ENCODE assay signal across 1 cellular context in genomic region chr12:69738351-69739286, GRCh38.
TF ChIP-seq lines count a peak whose summit lies in the region.

Gene RAB3IP (plus strand): TSS chr12:69738860. CDS start chr12:69755409, 16,549 bp downstream.

TF ChIP-seq in HepG2, 621 proteins besides CTCF, POLR2A, EP300 and RAD21 (continued from another document and continues in another):
- TF ChIP-seq ZXDC (CRISPR knock-in tag; IDR thresholded peaks at IDR 0.05) (no peak), RNF2 (conservative IDR thresholded peaks at IDR 0.05; ENCODE audit: low read depth) (no peak), ZSCAN21 (CRISPR knock-in tag; IDR thresholded peaks at IDR 0.05; ENCODE audit: borderline replicate concordance) (no peak; the same call in 1 of the 2 replicates), SAP130 (CRISPR knock-in tag; IDR thresholded peaks at IDR 0.05; ENCODE audit: low read depth) (peak; percentile 42; the same call in 1 of the 2 replicates), SP1 (IDR thresholded peaks at IDR 0.05) (no peak), SP1 (CRISPR knock-in tag; IDR thresholded peaks at IDR 0.05) (peak; percentile 66), ZNF570 (CRISPR knock-in tag; IDR thresholded peaks at IDR 0.05; ENCODE audit: borderline replicate concordance) (no peak), RBFOX2 (IDR thresholded peaks at IDR 0.05; ENCODE audit: low read depth, low read length) (peak; percentile 79), ZNF770 (CRISPR knock-in tag; IDR thresholded peaks at IDR 0.05) (no peak), ZNF883 (CRISPR knock-in tag; IDR thresholded peaks at IDR 0.05; ENCODE audit: not compliant biosample characterization) (peak; percentile 37), ZIK1 (CRISPR knock-in tag; IDR thresholded peaks at IDR 0.05; ENCODE audit: borderline replicate concordance, low read depth) (peak; percentile 51; the same call in 1 of the 2 replicates), RBM39 (IDR thresholded peaks at IDR 0.05; ENCODE audit: low read depth, low read length, poor library complexity, severe bottlenecking) (no peak), THAP9 (CRISPR knock-in tag; IDR thresholded peaks at IDR 0.05; ENCODE audit: borderline replicate concordance) (0 out of 2 replicates have a peak, but pooled peaks have one; percentile 35), KMT2A (CRISPR knock-in tag; IDR thresholded peaks at IDR 0.05) (0 out of 2 replicates have a peak, but pooled peaks have one; percentile 32), ELF3 (CRISPR knock-in tag; IDR thresholded peaks at IDR 0.05) (0 out of 2 replicates have a peak, but pooled peaks have one; percentile 13), NCOA1 (CRISPR knock-in tag; IDR thresholded peaks at IDR 0.05) (no peak), PHF20 (CRISPR knock-in tag; IDR thresholded peaks at IDR 0.05) (no peak), NFYB (CRISPR knock-in tag; IDR thresholded peaks at IDR 0.05) (no peak), AGO2 (optimal IDR thresholded peaks at IDR 0.05; ENCODE audit: low read depth, low read length) (peak; percentile 45), CBX1 (IDR thresholded peaks at IDR 0.05; ENCODE audit: low read depth) (no peak), ZNF33B (CRISPR knock-in tag; IDR thresholded peaks at IDR 0.05) (0 out of 2 replicates have a peak, but pooled peaks have one; percentile 71), MAFG (CRISPR knock-in tag; IDR thresholded peaks at IDR 0.05) (no peak), ZBTB26 (CRISPR knock-in tag; IDR thresholded peaks at IDR 0.05; ENCODE audit: borderline replicate concordance) (no peak), PCBP1 (IDR thresholded peaks at IDR 0.05; ENCODE audit: borderline replicate concordance, low read depth, low read length) (no peak), KDM5B (CRISPR knock-in tag; IDR thresholded peaks at IDR 0.05; ENCODE audit: borderline replicate concordance) (no peak; the same call in 1 of the 2 replicates), TEAD3 (CRISPR knock-in tag; optimal IDR thresholded peaks at IDR 0.05; ENCODE audit: borderline replicate concordance) (peak; percentile 6), ZFP82 (CRISPR knock-in tag; IDR thresholded peaks at IDR 0.05; ENCODE audit: borderline replicate concordance) (no peak; the same call in 1 of the 2 replicates), ZBTB2 (CRISPR knock-in tag; IDR thresholded peaks at IDR 0.05; ENCODE audit: low read depth) (peak; percentile 72; the same call in 1 of the 2 replicates), ZBTB14 (CRISPR knock-in tag; IDR thresholded peaks at IDR 0.05) (peak; percentile 89), DR1 (CRISPR knock-in tag; IDR thresholded peaks at IDR 0.05) (no peak), ZBED4 (CRISPR knock-in tag; IDR thresholded peaks at IDR 0.05; ENCODE audit: borderline replicate concordance) (0 out of 2 replicates have a peak, but pooled peaks have one; percentile 15), ZNF253 (CRISPR knock-in tag; IDR thresholded peaks at IDR 0.05; ENCODE audit: borderline replicate concordance) (no peak), ZNF788 (CRISPR knock-in tag; IDR thresholded peaks at IDR 0.05; ENCODE audit: borderline replicate concordance) (no peak; the same call in 1 of the 2 replicates), ERF (CRISPR knock-in tag; IDR thresholded peaks at IDR 0.05) (no peak), MXI1 (IDR thresholded peaks at IDR 0.05; ENCODE audit: borderline replicate concordance, low read depth, low read length) (peak; percentile 76; the same call in 1 of the 3 replicates)
- TF ChIP-seq, protein P1, sequence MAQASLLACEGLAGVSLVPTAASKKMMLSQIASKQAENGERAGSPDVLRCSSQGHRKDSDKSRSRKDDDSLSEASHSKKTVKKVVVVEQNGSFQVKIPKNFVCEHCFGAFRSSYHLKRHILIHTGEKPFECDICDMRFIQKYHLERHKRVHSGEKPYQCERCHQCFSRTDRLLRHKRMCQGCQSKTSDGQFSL (CRISPR knock-in tag; IDR thresholded peaks at IDR 0.05), result no peak
- TF ChIP-seq, protein P2, sequence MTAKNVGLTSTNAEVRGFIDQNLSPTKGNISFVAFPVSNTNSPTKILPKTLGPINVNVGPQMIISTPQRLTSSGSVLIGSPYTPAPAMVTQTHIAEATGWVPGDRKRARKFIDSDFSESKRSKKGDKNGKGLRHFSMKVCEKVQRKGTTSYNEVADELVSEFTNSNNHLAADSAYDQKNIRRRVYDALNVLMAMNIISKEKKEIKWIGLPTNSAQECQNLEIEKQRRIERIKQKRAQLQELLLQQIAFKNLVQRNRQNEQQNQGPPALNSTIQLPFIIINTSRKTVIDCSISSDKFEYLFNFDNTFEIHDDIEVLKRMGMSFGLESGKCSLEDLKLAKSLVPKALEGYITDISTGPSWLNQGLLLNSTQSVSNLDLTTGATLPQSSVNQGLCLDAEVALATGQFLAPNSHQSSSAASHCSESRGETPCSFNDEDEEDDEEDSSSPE (CRISPR knock-in tag; IDR thresholded peaks at IDR 0.05), result peak; percentile 64; the same call in 1 of the 2 replicates
- TF ChIP-seq, protein P3, sequence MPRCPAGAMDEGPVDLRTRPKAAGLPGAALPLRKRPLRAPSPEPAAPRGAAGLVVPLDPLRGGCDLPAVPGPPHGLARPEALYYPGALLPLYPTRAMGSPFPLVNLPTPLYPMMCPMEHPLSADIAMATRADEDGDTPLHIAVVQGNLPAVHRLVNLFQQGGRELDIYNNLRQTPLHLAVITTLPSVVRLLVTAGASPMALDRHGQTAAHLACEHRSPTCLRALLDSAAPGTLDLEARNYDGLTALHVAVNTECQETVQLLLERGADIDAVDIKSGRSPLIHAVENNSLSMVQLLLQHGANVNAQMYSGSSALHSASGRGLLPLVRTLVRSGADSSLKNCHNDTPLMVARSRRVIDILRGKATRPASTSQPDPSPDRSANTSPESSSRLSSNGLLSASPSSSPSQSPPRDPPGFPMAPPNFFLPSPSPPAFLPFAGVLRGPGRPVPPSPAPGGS (CRISPR knock-in tag; IDR thresholded peaks at IDR 0.05), result peak; percentile 69; the same call in 1 of the 2 replicates
- TF ChIP-seq, protein P4, sequence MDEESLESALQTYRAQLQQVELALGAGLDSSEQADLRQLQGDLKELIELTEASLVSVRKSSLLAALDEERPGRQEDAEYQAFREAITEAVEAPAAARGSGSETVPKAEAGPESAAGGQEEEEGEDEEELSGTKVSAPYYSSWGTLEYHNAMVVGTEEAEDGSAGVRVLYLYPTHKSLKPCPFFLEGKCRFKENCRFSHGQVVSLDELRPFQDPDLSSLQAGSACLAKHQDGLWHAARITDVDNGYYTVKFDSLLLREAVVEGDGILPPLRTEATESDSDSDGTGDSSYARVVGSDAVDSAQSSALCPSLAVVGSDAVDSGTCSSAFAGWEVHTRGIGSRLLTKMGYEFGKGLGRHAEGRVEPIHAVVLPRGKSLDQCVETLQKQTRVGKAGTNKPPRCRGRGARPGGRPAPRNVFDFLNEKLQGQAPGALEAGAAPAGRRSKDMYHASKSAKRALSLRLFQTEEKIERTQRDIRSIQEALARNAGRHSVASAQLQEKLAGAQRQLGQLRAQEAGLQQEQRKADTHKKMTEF (CRISPR knock-in tag; IDR thresholded peaks at IDR 0.05), result peak; percentile 48; the same call in 1 of the 2 replicates
